In genomic region chr20:18906046-18906445, GRCh38 we compare ENCODE assay signal across 15 cellular contexts.
DNase-seq lines count a peak whose midpoint lies in the region; ATAC-seq and TF ChIP-seq lines count a peak whose summit lies in the region.
"Had no signal": no experiment of that assay in that cellular context is flagged by ENCODE, and none has a peak within 500 bp of the region (broad histone marks: within the 10 kb centered on the region; RNA-seq: fewer than 3 reads in every experiment).

No MANE protein-coding gene starts in this region.

- H3K27ac Mint-ChIP-seq in stimulated activated memory B cell treated with anti-CD40 and anti-IgM and Interleukin-4, amounts not matched to agents 10 μg/mL and 1 μg/mL and 100 μg/mL, for 72 hours = no peak overlapping the region
- H3K27ac Mint-ChIP-seq: CD4-positive, alpha-beta memory T cell; GM23338 had no signal

- DNase-seq in Karpas-422 (peak; percentile 77), esophagus muscularis mucosa (ENCODE audit: extremely low spot score) (peak; percentile 89), mesenchymal stem cell (no peak)
- DNase-seq: C1 segment of cervical spinal cord; Calu3; CD4-positive, alpha-beta memory T cell; COR-L47; DND-41; H9 had no signal

- no peak overlapping the region for H2BK15ac ChIP-seq in mesenchymal stem cell (ENCODE audit: low read depth, poor library complexity, severe bottlenecking)

- H3K4me3 ChIP-seq in Karpas-422 (ENCODE audit: low read length) (no peak overlapping the region; the same call in 1 of the 2 replicates), esophagus muscularis mucosa (no peak overlapping the region), mesenchymal stem cell (ENCODE audit: insufficient read depth in 1 of 2, low read depth in 1 of 2, low read length in 2 of 2) (no peak overlapping the region)
- H3K4me3 ChIP-seq: GM23338 had no signal

- no peak overlapping the region for H2AFZ ChIP-seq in Karpas-422 (ENCODE audit: low read length)
- peak overlapping the region; percentile 44 for H2AFZ ChIP-seq in mesenchymal stem cell (ENCODE audit: low read depth, low read length)
- H2AFZ ChIP-seq: GM23338 had no signal

- H3K79me1 ChIP-seq in mesenchymal stem cell (replicated peaks; ENCODE audit: low read length, poor library complexity, severe bottlenecking) = no peaks in the 10 kb centered on the region

- H3K4me2 ChIP-seq in Karpas-422 (ENCODE audit: low read depth, low read length, poor library complexity, severe bottlenecking) = peak overlapping the region; percentile 65
- H3K4me2 ChIP-seq in mesenchymal stem cell (ENCODE audit: low read length, poor library complexity, severe bottlenecking) = no peak overlapping the region
- H3K4me2 ChIP-seq: GM23338 had no signal

- H3K27ac ChIP-seq in Karpas-422 (ENCODE audit: low read length) (no peak overlapping the region), esophagus muscularis mucosa (replicated peaks in 1 of 4) (no peak overlapping the region), mesenchymal stem cell (ENCODE audit: low read length, poor library complexity, severe bottlenecking) (no peak overlapping the region)

- H3K23ac ChIP-seq in mesenchymal stem cell (ENCODE audit: low read length in 2 of 2) = no peak overlapping the region

- H3K9me3 ChIP-seq in Karpas-422 (ENCODE audit: low read length) = no peaks in the 10 kb centered on the region
- H3K9me3 ChIP-seq in esophagus muscularis mucosa = no peaks in the 10 kb centered on the region
- no peaks in the 10 kb centered on the region for H3K9me3 ChIP-seq in mesenchymal stem cell (ENCODE audit: control insufficient read depth, low read length)

- H2BK12ac ChIP-seq in mesenchymal stem cell (ENCODE audit: low read length in 2 of 2) = no peak overlapping the region

- peaks cover 9% of the 10 kb centered on the region for H3K27me3 Mint-ChIP-seq in stimulated activated memory B cell treated with anti-CD40 and anti-IgM and Interleukin-4, amounts not matched to agents 10 μg/mL and 1 μg/mL and 100 μg/mL, for 72 hours

- H2BK120ac ChIP-seq in mesenchymal stem cell (ENCODE audit: low read depth, low read length) = no peak overlapping the region

- H3K14ac ChIP-seq in mesenchymal stem cell (ENCODE audit: low read length in 2 of 2) = no peak overlapping the region

- TF ChIP-seq CTCF in esophagus muscularis mucosa (IDR thresholded peaks at IDR 0.05) = no peak

- no peaks in the 10 kb centered on the region for H3K9me3 Mint-ChIP-seq in stimulated activated memory B cell treated with anti-CD40 and anti-IgM and Interleukin-4, amounts not matched to agents 10 μg/mL and 1 μg/mL and 100 μg/mL, for 72 hours
- H3K9me3 Mint-ChIP-seq: CD4-positive, alpha-beta memory T cell; H9 had no signal

- no peaks in the 10 kb centered on the region for H4K20me1 ChIP-seq in Karpas-422 (ENCODE audit: insufficient read depth, low read depth, low read length)

- peak; percentile 46 for ATAC-seq in stimulated activated memory B cell treated with anti-CD40 and anti-IgM and Interleukin-4, amounts not matched to agents 10 μg/mL and 1 μg/mL and 100 μg/mL, for 72 hours
- ATAC-seq in HG02885 (IDR thresholded peaks at IDR 0.05; ENCODE audit: poor library complexity, unreplicated experiment) (no peak), GM18861 (IDR thresholded peaks at IDR 0.05; ENCODE audit: unreplicated experiment) (no peak), HG03460 (IDR thresholded peaks at IDR 0.05; ENCODE audit: unreplicated experiment) (no peak)
- ATAC-seq: GM23338, HCT116 had no signal

- no peak for TF ChIP-seq EP300 in esophagus muscularis mucosa (IDR thresholded peaks at IDR 0.05)

- H3K79me2 ChIP-seq in Karpas-422 (ENCODE audit: low read length) = no peaks in the 10 kb centered on the region

- H3K4ac ChIP-seq in mesenchymal stem cell (ENCODE audit: low read depth in 1 of 2, low read length in 2 of 2) = no peak overlapping the region

- no peak overlapping the region for H4K91ac ChIP-seq in mesenchymal stem cell (ENCODE audit: low read length)

- no peak overlapping the region for H3K18ac ChIP-seq in mesenchymal stem cell (ENCODE audit: low read depth in 1 of 2, low read length in 2 of 2)

- H2BK5ac ChIP-seq in mesenchymal stem cell (ENCODE audit: low read depth, low read length, poor library complexity, severe bottlenecking) = no peak overlapping the region

- no peak for TF ChIP-seq POLR2A in esophagus muscularis mucosa (IDR thresholded peaks at IDR 0.05; ENCODE audit: low read depth)

- no peaks in the 10 kb centered on the region for H3K9me2 ChIP-seq in Karpas-422 (replicated peaks; ENCODE audit: insufficient read depth, low read length)

- H3K9ac ChIP-seq in Karpas-422 (ENCODE audit: low read length) = no peak overlapping the region
- H3K9ac ChIP-seq in mesenchymal stem cell (ENCODE audit: low read length) = no peak overlapping the region

- 96% methylated on average over 2 of the region's 2 CpGs for WGBS in esophagus muscularis mucosa
- no CpG with 5 or more reads among the region's 2 CpGs for WGBS in mesenchymal stem cell

- H3K4me1 Mint-ChIP-seq in stimulated activated memory B cell treated with anti-CD40 and anti-IgM and Interleukin-4, amounts not matched to agents 10 μg/mL and 1 μg/mL and 100 μg/mL, for 72 hours = no peaks in the 10 kb centered on the region
- H3K4me1 Mint-ChIP-seq: CD4-positive, alpha-beta memory T cell had no signal

- H3K4me1 ChIP-seq in Karpas-422 (ENCODE audit: low read length) (peaks cover 56% of the 10 kb centered on the region), esophagus muscularis mucosa (no peaks in the 10 kb centered on the region), mesenchymal stem cell (ENCODE audit: control insufficient read depth, insufficient read depth, low read depth, low read length) (no peaks in the 10 kb centered on the region)

- H3K27me3 ChIP-seq in Karpas-422 (ENCODE audit: low read length) (no peaks in the 10 kb centered on the region), esophagus muscularis mucosa (no peaks in the 10 kb centered on the region), mesenchymal stem cell (ENCODE audit: control insufficient read depth in 1 of 2, insufficient read depth in 1 of 2, low read length in 2 of 2) (peaks cover 0 to 4% of the 10 kb centered on the region in 2 experiments)

- H2AK5ac ChIP-seq in mesenchymal stem cell (ENCODE audit: low read length, severe bottlenecking) = no peak overlapping the region

- no peaks in the 10 kb centered on the region for H3K36me3 Mint-ChIP-seq in stimulated activated memory B cell treated with anti-CD40 and anti-IgM and Interleukin-4, amounts not matched to agents 10 μg/mL and 1 μg/mL and 100 μg/mL, for 72 hours
- H3K36me3 Mint-ChIP-seq: CD4-positive, alpha-beta memory T cell had no signal

- no peak overlapping the region for H3K4me3 Mint-ChIP-seq in stimulated activated memory B cell treated with anti-CD40 and anti-IgM and Interleukin-4, amounts not matched to agents 10 μg/mL and 1 μg/mL and 100 μg/mL, for 72 hours
- H3K4me3 Mint-ChIP-seq: CD4-positive, alpha-beta memory T cell; GM23338; H9 had no signal

- H3K36me3 ChIP-seq in Karpas-422 (ENCODE audit: insufficient read depth, low read length) (no peaks in the 10 kb centered on the region), esophagus muscularis mucosa (no peaks in the 10 kb centered on the region), mesenchymal stem cell (ENCODE audit: control insufficient read depth in 1 of 2, insufficient read depth in 2 of 2, low read depth in 1 of 2, low read length in 2 of 2) (no peaks in the 10 kb centered on the region)

- H4K8ac ChIP-seq in mesenchymal stem cell (ENCODE audit: low read length) = no peak overlapping the region

- intact Hi-C loops in esophagus muscularis mucosa (cut with DNase I) = no loop called here
